In the genomic region with DNA sequence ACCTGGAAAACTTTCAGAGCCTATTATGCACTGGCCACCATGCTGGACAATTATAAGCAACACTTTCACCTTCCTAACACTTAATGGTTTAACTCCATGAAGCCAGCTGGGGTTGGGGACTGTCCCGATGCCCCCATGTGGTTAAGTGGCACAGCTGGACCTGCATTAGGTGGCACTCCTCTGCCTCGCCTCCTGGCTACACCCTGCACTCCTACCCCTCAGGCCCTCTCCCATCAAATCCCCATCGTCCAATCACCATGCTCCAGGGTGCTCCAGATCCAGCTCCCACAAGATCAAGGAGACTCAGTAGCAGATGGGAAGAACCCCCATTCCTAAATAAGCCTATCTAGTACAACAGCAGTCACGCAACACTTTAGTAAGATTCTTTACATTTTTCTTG, we compare ENCODE assay signal across 19 cellular contexts.
"Had no signal": no experiment of that assay in that cellular context is flagged by ENCODE, and none has a peak within 500 bp of the region (broad histone marks: within the 10 kb centered on the region; RNA-seq: fewer than 3 reads in every experiment).

No MANE protein-coding gene starts in this region.

- H3K9me3 Mint-ChIP-seq: activated CD4-positive, alpha-beta T cell treated with anti-CD3 and anti-CD28 coated beads, Interleukin-2, amount 10 ng/mL, durations not matched to agents 24 days and 14 days; activated naive CD4-positive, alpha-beta T cell treated with anti-CD3 and anti-CD28 coated beads for 36 hours; activated naive CD8-positive, alpha-beta T cell treated with anti-CD3 and anti-CD28 coated beads, Interleukin-2, amount 50 U/mL, for 24 hours; activated T-helper 2 cell treated with anti-CD3 and anti-CD28 coated beads, Interferon-gamma antibody, Interleukin-2, Interleukin-4, amounts not matched to agents 10 μg/mL and 5 μg/mL and 100 μg/mL, durations not matched to agents 14 hours and 24 hours and 36 hours; mesothelial cell of epicardium; WTC11 had no signal

- H3K4me1 ChIP-seq: breast epithelium, tibial nerve had no signal

- ATAC-seq: activated naive CD8-positive, alpha-beta T cell treated with anti-CD3 and anti-CD28 coated beads, Interleukin-2, amount 50 U/mL, for 24 hours; gastroesophageal sphincter; heart right ventricle; WTC11 had no signal

- H3K27ac Mint-ChIP-seq: activated CD4-positive, alpha-beta T cell treated with anti-CD3 and anti-CD28 coated beads, Interleukin-2, amount 10 ng/mL, durations not matched to agents 24 days and 14 days; activated naive CD4-positive, alpha-beta T cell treated with anti-CD3 and anti-CD28 coated beads for 36 hours; activated naive CD8-positive, alpha-beta T cell treated with anti-CD3 and anti-CD28 coated beads, Interleukin-2, amount 50 U/mL, for 24 hours; activated T-helper 2 cell treated with anti-CD3 and anti-CD28 coated beads, Interferon-gamma antibody, Interleukin-2, Interleukin-4, amounts not matched to agents 10 μg/mL and 5 μg/mL and 100 μg/mL, durations not matched to agents 14 hours and 24 hours and 36 hours; mesothelial cell of epicardium; WTC11 had no signal

- H3K4me3 ChIP-seq: breast epithelium, dorsolateral prefrontal cortex, gastroesophageal sphincter, heart right ventricle, lung, tibial nerve had no signal

- H3K9me3 ChIP-seq: breast epithelium, gastroesophageal sphincter, heart right ventricle, tibial nerve had no signal

- DNase-seq: activated CD4-positive, alpha-beta T cell treated with anti-CD3 and anti-CD28 coated beads, Interleukin-2, amount 10 ng/mL, durations not matched to agents 24 days and 14 days; activated naive CD4-positive, alpha-beta T cell treated with anti-CD3 and anti-CD28 coated beads for 36 hours; activated naive CD8-positive, alpha-beta T cell treated with anti-CD3 and anti-CD28 coated beads, Interleukin-2, amount 50 U/mL, for 24 hours; activated T-cell treated with anti-CD3 and anti-CD28 coated beads for 4 hours; aorta; dorsolateral prefrontal cortex; heart right ventricle; retina; stimulated activated CD4-positive, alpha-beta T cell treated with anti-CD3 and anti-CD28 coated beads, Interleukin-2, amount 100 ng/mL, for 48 hours; stimulated activated naive CD4-positive, alpha-beta T cell; substantia nigra; T-helper 2 cell had no signal

- H3K4me3 Mint-ChIP-seq: activated CD4-positive, alpha-beta T cell treated with anti-CD3 and anti-CD28 coated beads, Interleukin-2, amount 10 ng/mL, durations not matched to agents 24 days and 14 days; activated naive CD4-positive, alpha-beta T cell treated with anti-CD3 and anti-CD28 coated beads for 36 hours; activated naive CD8-positive, alpha-beta T cell treated with anti-CD3 and anti-CD28 coated beads, Interleukin-2, amount 50 U/mL, for 24 hours; mesothelial cell of epicardium; WTC11 had no signal

- H3K27ac ChIP-seq: breast epithelium, dorsolateral prefrontal cortex, gastroesophageal sphincter, heart right ventricle, tibial nerve had no signal

- H3K4me1 Mint-ChIP-seq: activated naive CD8-positive, alpha-beta T cell treated with anti-CD3 and anti-CD28 coated beads, Interleukin-2, amount 50 U/mL, for 24 hours; mesothelial cell of epicardium had no signal

- H3K27me3 ChIP-seq: breast epithelium, dorsolateral prefrontal cortex, gastroesophageal sphincter, heart right ventricle, tibial nerve had no signal

- H3K27me3 Mint-ChIP-seq: activated CD4-positive, alpha-beta T cell treated with anti-CD3 and anti-CD28 coated beads, Interleukin-2, amount 10 ng/mL, durations not matched to agents 24 days and 14 days; activated naive CD8-positive, alpha-beta T cell treated with anti-CD3 and anti-CD28 coated beads, Interleukin-2, amount 50 U/mL, for 24 hours had no signal
